In genomic region chr10:73096041-73096451, GRCh38 we compare ENCODE assay signal across 8 cellular contexts. TPM values are rescaled to one million over a fixed set of nuclear protein-coding genes. Genes with fewer than 3 reads are reported as not detected.
A peak's percentile ranks its signal among the peaks of the same experiment; 100 is the strongest.
DNase-seq lines count a peak whose midpoint lies in the region; ATAC-seq, FAIRE-seq and TF ChIP-seq lines count a peak whose summit lies in the region.

No MANE protein-coding gene starts in this region.

- intact Hi-C loops in activated T-helper 2 cell treated with anti-CD3 and anti-CD28 coated beads, Interferon-gamma antibody, Interleukin-2, Interleukin-4, amounts not matched to agents 10 μg/mL and 5 μg/mL and 100 μg/mL, durations not matched to agents 14 hours and 24 hours and 36 hours (cut with micrococcal nuclease), result loop anchor here (2.0 kb wide), 1 partner anchor 151 kb away; the partner anchor contains the start of gene DNAJC9

- POLR2A ChIA-PET in AG04450 (lab: Yijun Ruan, JAX), result interaction anchor here (0.6 to 3.2 kb wide), 16 partner anchors 13 to 810 kb away, joined by 3 to 26 read pairs (median 4); partner anchors contain the start of genes ECD, FAM149B1, MRPS16 and NUDT13

- no peaks in the 10 kb centered on the region for H3K9me2 ChIP-seq in neural cell (ENCODE audit: insufficient read depth, low read length)

- H3K27ac ChIP-seq in AG04450 (ENCODE audit: low read depth, low read length) (peak overlapping the region; percentile 95), neural cell (ENCODE audit: low read length) (peak overlapping the region; percentile 92), subcutaneous abdominal adipose tissue (ENCODE audit: low read depth, low read length) (peak overlapping the region; percentile 99)

- H3K9me3 Mint-ChIP-seq in activated T-helper 2 cell treated with anti-CD3 and anti-CD28 coated beads, Interferon-gamma antibody, Interleukin-2, Interleukin-4, amounts not matched to agents 10 μg/mL and 5 μg/mL and 100 μg/mL, durations not matched to agents 14 hours and 24 hours and 36 hours, result no peaks in the 10 kb centered on the region

- DNase-seq in AG04450 (ENCODE audit: low read depth, low spot score) (no peak), RCC 7860 (ENCODE audit: low spot score) (peak; percentile 48), fibroblast of pulmonary artery (ENCODE audit: low read depth) (peak; percentile 71)
- DNase-seq in activated T-helper 2 cell treated with anti-CD3 and anti-CD28 coated beads, Interferon-gamma antibody, Interleukin-2, Interleukin-4, amounts not matched to agents 10 μg/mL and 5 μg/mL and 100 μg/mL, durations not matched to agents 14 hours and 24 hours and 36 hours (ENCODE audit: low spot score), result peak; percentile 72

- FAIRE-seq in RCC 7860 (lab: Jason Lieb, UNC), result no peak

- peaks cover 14% of the 10 kb centered on the region for H3K79me2 ChIP-seq in neural cell (replicated peaks; ENCODE audit: insufficient read depth, low read length)

- H3K9me3 ChIP-seq in AG04450 (ENCODE audit: control insufficient read depth, insufficient read depth, low read length), result peaks cover 5% of the 10 kb centered on the region; the same call in 1 of the 2 replicates
- no peaks in the 10 kb centered on the region for H3K9me3 ChIP-seq in neural cell (ENCODE audit: low read length)
- no peaks in the 10 kb centered on the region for H3K9me3 ChIP-seq in subcutaneous abdominal adipose tissue (ENCODE audit: control insufficient read depth in 5 of 5, low read length in 5 of 5)

- peaks cover 44% of the 10 kb centered on the region for H3K36me3 Mint-ChIP-seq in activated T-helper 2 cell treated with anti-CD3 and anti-CD28 coated beads, Interferon-gamma antibody, Interleukin-2, Interleukin-4, amounts not matched to agents 10 μg/mL and 5 μg/mL and 100 μg/mL, durations not matched to agents 14 hours and 24 hours and 36 hours (ENCODE audit: low read depth)

- H3K4me3 Mint-ChIP-seq in activated T-helper 2 cell treated with anti-CD3 and anti-CD28 coated beads, Interferon-gamma antibody, Interleukin-2, Interleukin-4, amounts not matched to agents 10 μg/mL and 5 μg/mL and 100 μg/mL, durations not matched to agents 14 hours and 24 hours and 36 hours (ENCODE audit: low read depth), result peak overlapping the region; percentile 89

- peak overlapping the region; percentile 90 for H3K27ac Mint-ChIP-seq in activated T-helper 2 cell treated with anti-CD3 and anti-CD28 coated beads, Interferon-gamma antibody, Interleukin-2, Interleukin-4, amounts not matched to agents 10 μg/mL and 5 μg/mL and 100 μg/mL, durations not matched to agents 14 hours and 24 hours and 36 hours

- no peak for TF ChIP-seq CTCF in AG04450 (IDR thresholded peaks at IDR 0.05; ENCODE audit: low read depth, low read length)
- TF ChIP-seq CTCF in fibroblast of pulmonary artery (IDR thresholded peaks at IDR 0.05; ENCODE audit: low read length, missing control alignments), result no peak
- no peak for TF ChIP-seq CTCF in neural cell (IDR thresholded peaks at IDR 0.05; ENCODE audit: poor library complexity, severe bottlenecking)

- H3K4me3 ChIP-seq in AG04450 (ENCODE audit: low read depth, low read length) (peak overlapping the region; percentile 90), fibroblast of pulmonary artery (replicated peaks; ENCODE audit: low read depth, low read length) (peak overlapping the region; percentile 79), neural cell (ENCODE audit: low read length) (peak overlapping the region; percentile 99), subcutaneous abdominal adipose tissue (ENCODE audit: low read depth in 1 of 5, low read length in 5 of 5) (peak overlapping the region; percentile 76 to 91 (median 87))

- CTCF ChIA-PET in AG04450 (lab: Charles Lee), result interaction anchor here (0.6 to 4.3 kb wide), 8 partner anchors 13 to 688 kb away, joined by 4 to 23 read pairs (median 5); no protein-coding TSS in a partner anchor

- H3K4me1 Mint-ChIP-seq in activated T-helper 2 cell treated with anti-CD3 and anti-CD28 coated beads, Interferon-gamma antibody, Interleukin-2, Interleukin-4, amounts not matched to agents 10 μg/mL and 5 μg/mL and 100 μg/mL, durations not matched to agents 14 hours and 24 hours and 36 hours (ENCODE audit: low read depth), result peaks cover 35% of the 10 kb centered on the region

- peak; percentile 25 for ATAC-seq in GM18870 (IDR thresholded peaks at IDR 0.05; ENCODE audit: unreplicated experiment)
- ATAC-seq in HG03196 (IDR thresholded peaks at IDR 0.05; ENCODE audit: unreplicated experiment), result peak; percentile 34

- no peaks in the 10 kb centered on the region for H3K27me3 ChIP-seq in AG04450 (ENCODE audit: control insufficient read depth, insufficient read depth, low read length)
- no peaks in the 10 kb centered on the region for H3K27me3 ChIP-seq in neural cell (ENCODE audit: insufficient read depth, low read depth, low read length)
- H3K27me3 ChIP-seq in subcutaneous abdominal adipose tissue (ENCODE audit: control insufficient read depth in 5 of 5, insufficient read depth in 4 of 5, low read length in 5 of 5), result no peaks in the 10 kb centered on the region

- peak overlapping the region; percentile 99 for H3K4me2 ChIP-seq in neural cell (ENCODE audit: low read length)

- peak overlapping the region; percentile 83 for H2AFZ ChIP-seq in neural cell (ENCODE audit: low read depth, low read length)

- no peaks in the 10 kb centered on the region for H3K36me3 ChIP-seq in neural cell (ENCODE audit: insufficient read depth, low read length)
- H3K36me3 ChIP-seq in subcutaneous abdominal adipose tissue (ENCODE audit: control insufficient read depth in 5 of 5, insufficient read depth in 5 of 5, low read length in 5 of 5), result no peaks in the 10 kb centered on the region

- H3K9ac ChIP-seq in neural cell (ENCODE audit: low read length) (peak overlapping the region; percentile 75), subcutaneous abdominal adipose tissue (ENCODE audit: low read length in 5 of 5) (peak overlapping the region; percentile 63 to 97 (median 91))

- no peaks in the 10 kb centered on the region for H4K20me1 ChIP-seq in neural cell (ENCODE audit: insufficient read depth)

- H3F3A ChIP-seq in neural cell (ENCODE audit: insufficient read depth, low read length, poor library complexity, severe bottlenecking), result no peaks in the 10 kb centered on the region

- no peak for TF ChIP-seq EP300 in neural cell (conservative IDR thresholded peaks at IDR 0.05; ENCODE audit: poor library complexity, severe bottlenecking)

- no peaks in the 10 kb centered on the region for H3K27me3 Mint-ChIP-seq in activated T-helper 2 cell treated with anti-CD3 and anti-CD28 coated beads, Interferon-gamma antibody, Interleukin-2, Interleukin-4, amounts not matched to agents 10 μg/mL and 5 μg/mL and 100 μg/mL, durations not matched to agents 14 hours and 24 hours and 36 hours (ENCODE audit: low read depth)

- TF ChIP-seq RAD21 in neural cell (conservative IDR thresholded peaks at IDR 0.05), result no peak

- H3K4me1 ChIP-seq in subcutaneous abdominal adipose tissue (ENCODE audit: control insufficient read depth in 5 of 5, insufficient read depth in 5 of 5, low read length in 5 of 5), result peaks cover 2 to 29% (median 15%) of the 10 kb centered on the region in 5 donors

TF ChIP-seq in neural cell, 6 proteins besides CTCF, POLR2A, EP300 and RAD21:
- TF ChIP-seq MXI1 (conservative IDR thresholded peaks at IDR 0.05; ENCODE audit: poor library complexity, severe bottlenecking), result peak; percentile 68
- no peak for TF ChIP-seq SMC3 (conservative IDR thresholded peaks at IDR 0.05; ENCODE audit: poor library complexity)

RNA-seq across cellular contexts. Expression of gene P4HA1, which starts 0.6 kb away (rescaled TPM):
- polyA plus RNA-seq in AG04450 (2011; rRNA removed) (176 and 245 TPM in 2 replicates), neural cell (16.4 and 24.2 TPM in 2 replicates)
- polyA minus RNA-seq in AG04450 (2011; rRNA and poly(A)+ RNA removed), result 53.7 and 100 TPM in 2 replicates
- total RNA-seq in activated T-helper 2 cell treated with anti-CD3 and anti-CD28 coated beads, Interferon-gamma antibody, Interleukin-2, Interleukin-4, amounts not matched to agents 10 μg/mL and 5 μg/mL and 100 μg/mL, durations not matched to agents 14 hours and 24 hours and 36 hours, result 71.9 and 72.8 TPM in 2 replicates
- polyA minus RNA-seq in neural cell, result 19.7 and 21.6 TPM in 2 replicates

RNA-seq across cellular contexts. Expression of gene NUDT13, which starts 14.2 kb away (rescaled TPM):
- 1.4 TPM in 2 replicates for polyA plus RNA-seq in AG04450 (2011; rRNA removed)
- 0.70 and 2.5 TPM in 2 replicates for polyA minus RNA-seq in AG04450 (2011; rRNA and poly(A)+ RNA removed)
- total RNA-seq in activated T-helper 2 cell treated with anti-CD3 and anti-CD28 coated beads, Interferon-gamma antibody, Interleukin-2, Interleukin-4, amounts not matched to agents 10 μg/mL and 5 μg/mL and 100 μg/mL, durations not matched to agents 14 hours and 24 hours and 36 hours, result 0.76 and 1.0 TPM in 2 replicates
- 1.8 and 3.2 TPM in 2 replicates for polyA plus RNA-seq in neural cell
- 0.49 TPM in 1 of 2 replicates, not detected in the other for polyA minus RNA-seq in neural cell
